Comparison of ENCODE assay signal across 8 cellular contexts in the genomic region with DNA sequence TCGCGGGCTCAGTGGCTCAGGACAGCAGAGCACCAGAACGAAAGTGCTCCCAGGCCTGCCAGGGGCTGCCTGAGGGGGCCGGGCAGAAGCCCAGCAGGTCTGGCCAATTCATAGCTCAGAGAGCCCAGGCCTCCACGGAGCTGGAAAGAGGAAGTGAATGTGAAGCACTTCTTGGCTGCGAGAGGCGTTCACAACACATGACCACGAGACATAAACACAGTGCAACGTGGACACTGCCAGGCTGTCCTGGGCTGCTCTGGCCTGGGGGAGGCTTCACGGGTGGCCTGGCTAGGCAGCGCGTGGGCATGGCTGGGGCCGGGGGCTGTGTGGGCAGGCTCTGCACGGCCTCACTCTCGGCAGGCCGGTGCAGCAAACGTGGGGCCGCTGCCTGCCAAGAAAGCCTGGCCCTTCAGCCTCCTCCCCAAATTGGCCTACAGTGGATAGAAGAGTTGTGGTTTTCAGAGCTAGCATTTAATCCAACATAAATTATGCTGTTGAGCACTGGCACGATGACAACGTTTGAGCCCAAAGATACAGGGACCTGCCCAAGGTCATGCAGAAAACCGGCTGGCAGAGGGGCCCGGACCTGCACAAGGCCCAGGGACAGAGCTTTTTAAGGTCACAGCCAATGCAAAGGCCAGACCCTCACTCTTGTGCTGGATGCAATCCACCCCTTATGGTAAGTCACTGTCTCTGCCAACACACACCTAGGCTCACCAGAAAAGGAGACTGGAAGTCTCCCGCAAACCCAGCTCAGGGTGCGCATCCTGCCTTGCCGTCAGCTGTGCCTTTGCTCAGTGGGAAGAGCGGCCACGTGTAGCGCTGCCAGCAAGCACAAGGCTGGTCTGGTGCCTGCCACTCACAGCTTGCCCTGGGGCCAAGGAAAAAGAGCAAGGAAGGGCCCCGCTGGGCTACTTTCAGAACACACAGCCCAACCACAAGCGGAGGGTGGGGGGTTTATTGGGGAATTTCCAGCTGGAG. TPM values are rescaled to one million over a fixed set of nuclear protein-coding genes. Genes with fewer than 3 reads are reported as not detected.
DNase-seq lines count a peak whose midpoint lies in the region; ATAC-seq and TF ChIP-seq lines count a peak whose summit lies in the region.

No MANE protein-coding gene starts in this region.

- H3K9me3 Mint-ChIP-seq in effector memory CD8-positive, alpha-beta T cell, result no peaks in the 10 kb centered on the region
- no peaks in the 10 kb centered on the region for H3K9me3 Mint-ChIP-seq in nephron progenitor cell

- H3K27ac ChIP-seq in PC-9, result no peak overlapping the region

- POLR2A ChIA-PET in PC-9 (lab: Charles Lee; ENCODE audit: unreplicated experiment), result no interaction called here

- no peak overlapping the region for H2AFZ ChIP-seq in PC-9

- intact Hi-C loops in PC-9 (cut with micrococcal nuclease; ENCODE audit: unreplicated experiment), result no loop called here

- DNase-seq in GM04503 (ENCODE audit: low read depth) (peak; percentile 30), MG63 (peak; percentile 81), nephron progenitor cell (no peak), PC-9 (no peak)
- DNase-seq in effector memory CD8-positive, alpha-beta T cell, result no peak
- DNase-seq in activated CD4-positive, alpha-beta T cell treated with anti-CD3 and anti-CD28 coated beads for 48 hours, result no peak

- peaks cover 8% of the 10 kb centered on the region; the same call in 1 of the 2 replicates for H3F3A ChIP-seq in PC-9 (ENCODE audit: insufficient read depth, low read depth)

- H3K4me1 ChIP-seq in PC-9 (replicated peaks; ENCODE audit: insufficient read depth), result no peaks in the 10 kb centered on the region

- H3K4me3 ChIP-seq in MG63 (no peak overlapping the region), PC-9 (no peak overlapping the region)

- H4K20me1 ChIP-seq in PC-9 (ENCODE audit: insufficient read depth), result no peaks in the 10 kb centered on the region

- H3K4me3 Mint-ChIP-seq in effector memory CD8-positive, alpha-beta T cell, result no peak overlapping the region
- H3K4me3 Mint-ChIP-seq in nephron progenitor cell, result no peak overlapping the region

- H3K4me1 Mint-ChIP-seq in effector memory CD8-positive, alpha-beta T cell (ENCODE audit: low read depth in 2 of 2), result peaks cover 4 to 26% of the 10 kb centered on the region in 2 donors
- H3K4me1 Mint-ChIP-seq in nephron progenitor cell, result peaks cover 22% of the 10 kb centered on the region

- CTCF ChIA-PET in PC-9 (lab: Charles Lee), result no interaction called here

- TF ChIP-seq CTCF in nephron progenitor cell (IDR thresholded peaks at IDR 0.05), result no peak
- TF ChIP-seq CTCF in PC-9 (conservative IDR thresholded peaks at IDR 0.05), result no peak

- H3K27me3 ChIP-seq in MG63 (no peaks in the 10 kb centered on the region), PC-9 (ENCODE audit: insufficient read depth, low read depth) (no peaks in the 10 kb centered on the region)

- H3K36me3 ChIP-seq in MG63, result no peaks in the 10 kb centered on the region
- H3K36me3 ChIP-seq in PC-9 (ENCODE audit: low read depth), result no peaks in the 10 kb centered on the region

- H3K79me2 ChIP-seq in PC-9 (ENCODE audit: low read depth), result no peaks in the 10 kb centered on the region

- H3K9me2 ChIP-seq in PC-9 (ENCODE audit: insufficient read depth), result no peaks in the 10 kb centered on the region

- no peak overlapping the region for H3K4me2 ChIP-seq in PC-9

- peaks cover 22% of the 10 kb centered on the region for H3K36me3 Mint-ChIP-seq in effector memory CD8-positive, alpha-beta T cell (ENCODE audit: insufficient read depth)
- peaks cover 29% of the 10 kb centered on the region for H3K36me3 Mint-ChIP-seq in nephron progenitor cell (ENCODE audit: low read depth)

- H3K27ac Mint-ChIP-seq in effector memory CD8-positive, alpha-beta T cell, result peak overlapping the region in 1 of 2 donors; percentile 57
- peak overlapping the region; percentile 29 for H3K27ac Mint-ChIP-seq in nephron progenitor cell

- ATAC-seq in GM21717 (IDR thresholded peaks at IDR 0.05; ENCODE audit: unreplicated experiment) (peak; percentile 83), HG03457 (IDR thresholded peaks at IDR 0.05; ENCODE audit: unreplicated experiment) (no peak)
- ATAC-seq in effector memory CD8-positive, alpha-beta T cell (replicated peaks), result peak; percentile 50

- H3K9me3 ChIP-seq in MG63 (no peaks in the 10 kb centered on the region), PC-9 (ENCODE audit: insufficient read depth, low read depth) (no peaks in the 10 kb centered on the region)

- no peaks in the 10 kb centered on the region for H3K27me3 Mint-ChIP-seq in effector memory CD8-positive, alpha-beta T cell
- peaks cover 3% of the 10 kb centered on the region for H3K27me3 Mint-ChIP-seq in nephron progenitor cell (ENCODE audit: low read depth, poor library complexity)

- BruUV-seq in PC-9 (replicated peaks; lab: Mats Ljungman, UMichigan), result no TSS peak

RNA-seq across cellular contexts. Expression of a gene that starts 8.6 kb away (rescaled TPM):
- 8.0 and 9.6 TPM in 2 replicates for total RNA-seq in MG63 (2014; rRNA removed; shearing (Covaris generic); ENCODE audit: low replicate concordance)
- total RNA-seq in PC-9 (2021), result 6.9 and 11.8 TPM in 2 replicates

RNA-seq across cellular contexts. Expression of a gene that starts 25.5 kb away (rescaled TPM):
- total RNA-seq in MG63 (2014; rRNA removed; shearing (Covaris generic); ENCODE audit: low replicate concordance), result not detected in 2 replicates
- not detected in 2 replicates for total RNA-seq in PC-9 (2021)

RNA-seq across cellular contexts. Expression of a gene that starts 58.7 kb away (rescaled TPM):
- 34.1 and 45.4 TPM in 2 replicates for total RNA-seq in MG63 (2014; rRNA removed; shearing (Covaris generic); ENCODE audit: low replicate concordance)
- total RNA-seq in PC-9 (2021), result 32.3 and 35.8 TPM in 2 replicates

Comparison
In these comparisons a context has a peak if more than half of its experiments do, and no peak if none do; other contexts are left out.
1. DNase-seq: peak in GM04503 (single experiment) and MG63 (single experiment); none in effector memory CD8-positive, alpha-beta T cell (0 of 3), nephron progenitor cell (single experiment), activated CD4-positive, alpha-beta T cell treated with anti-CD3 and anti-CD28 coated beads for 48 hours (single experiment) and PC-9 (0 of 2).